8 cellular contexts compared by ENCODE assay signal in the genomic region with DNA sequence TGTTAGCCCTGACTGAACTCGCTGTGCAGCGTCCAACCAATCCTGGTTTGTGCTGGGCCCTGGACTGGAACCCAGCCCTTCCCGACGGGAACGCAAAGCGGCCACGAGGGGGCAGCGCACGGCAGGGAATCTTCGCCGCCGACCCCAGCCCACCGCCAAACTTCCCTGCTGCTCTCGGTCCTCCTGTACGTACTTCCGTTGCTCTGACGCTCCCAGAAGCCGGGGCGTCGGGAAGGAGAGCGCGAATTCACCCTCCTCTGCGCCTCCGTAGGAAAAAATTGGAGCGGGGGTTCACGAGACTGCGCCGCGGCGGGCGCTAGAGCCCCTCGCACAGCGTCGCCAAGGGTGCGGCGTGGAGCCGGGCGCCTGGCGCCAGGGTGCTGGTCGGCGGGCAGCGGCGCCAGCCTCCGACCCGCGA. TPM values are rescaled to one million over a fixed set of nuclear protein-coding genes. Genes with fewer than 3 reads are reported as not detected.
A peak's percentile ranks its signal among the peaks of the same experiment; 100 is the strongest.
DNase-seq lines count a peak whose midpoint lies in the region; ATAC-seq, FAIRE-seq and TF ChIP-seq lines count a peak whose summit lies in the region.

No MANE protein-coding gene starts in this region.

- H3K9me3 ChIP-seq in adrenal gland (replicated peaks in 1 of 3) (no peaks in the 10 kb centered on the region), heart left ventricle (no peaks in the 10 kb centered on the region), pancreas (no peaks in the 10 kb centered on the region), tibial artery (no peaks in the 10 kb centered on the region)

- TF ChIP-seq POLR2A in NB4 (IDR thresholded peaks at IDR 0.05; ENCODE audit: extremely low read depth, insufficient read length): no peak
- peak in 1 of 2 donors; percentile 44 for TF ChIP-seq POLR2A in adrenal gland (IDR thresholded peaks at IDR 0.05)
- no peak for TF ChIP-seq POLR2A in heart left ventricle (IDR thresholded peaks at IDR 0.05)

- no peak for FAIRE-seq in pancreas (lab: Jason Lieb, UNC)

- whole genome bisulfite sequencing in adrenal gland, 4 donors: 0 to 2% (median 1%) methylated on average over 14 to 46 of the region's 46 CpGs
- 0% methylated on average over 17 to 46 of the region's 46 CpGs for WGBS in heart left ventricle, 4 donors
- WGBS in pancreas, 2 donors: 0 to 1% methylated on average over 43 to 46 of the region's 46 CpGs

- intact Hi-C loops in adrenal gland (cut with DNase I): loop anchor here (5.0 to 10.0 kb wide), 4 partner anchors 203 to 384 kb away; no protein-coding TSS in a partner anchor
- intact Hi-C loops in heart left ventricle (cut with DNase I): loop anchor here in 9 of 10 donors (1.0 to 10.0 kb wide), 15 partner anchors 34 to 484 kb away; a partner anchor contains a TSS
- intact Hi-C loops in pancreas (cut with DNase I): loop anchor here in 2 of 3 donors (5.0 kb wide), 2 partner anchors 379 to 384 kb away; no protein-coding TSS in a partner anchor
- intact Hi-C loops in tibial artery (cut with DNase I; ENCODE audit: low total_unique reads): loop anchor here (2.0 kb wide), 2 partner anchors 45 to 383 kb away; no protein-coding TSS in a partner anchor

- H3K27ac ChIP-seq in adrenal gland (peak overlapping the region in 4 of 5 donors; percentile 64 to 96 (median 80)), heart left ventricle (peak overlapping the region; percentile 55 to 86 (median 78)), pancreas (peak overlapping the region in 2 of 4 donors; percentile 22 to 52), tibial artery (peak overlapping the region; percentile 86 to 93)

- TF ChIP-seq CTCF in NB4 (IDR thresholded peaks at IDR 0.05; ENCODE audit: low read depth, low read length) (peak; percentile 80), adrenal gland (IDR thresholded peaks at IDR 0.05) (peak; percentile 86 to 97 (median 94)), heart left ventricle (IDR thresholded peaks at IDR 0.05) (peak; percentile 82 to 97 (median 94)), pancreas (IDR thresholded peaks at IDR 0.05) (peak; percentile 64 to 75 (median 71)), tibial artery (IDR thresholded peaks at IDR 0.05) (peak; percentile 87 to 96)

- H3K4me1 ChIP-seq in adrenal gland (replicated peaks in 1 of 2) (peaks cover 8 to 35% of the 10 kb centered on the region in 2 donors), heart left ventricle (peaks cover 0 to 35% (median 18%) of the 10 kb centered on the region in 12 donors), pancreas (no peaks in the 10 kb centered on the region), tibial artery (peaks cover 0 to 48% (median 12%) of the 10 kb centered on the region in 4 donors)

- H3K4me3 ChIP-seq in NB4 (ENCODE audit: low read depth, low read length) (peak overlapping the region; percentile 74), adrenal gland (peak overlapping the region in 3 of 4 donors; percentile 21 to 99 (median 70)), heart left ventricle (peak overlapping the region; percentile 64 to 80 (median 73)), pancreas (peak overlapping the region; percentile 37 to 68 (median 48)), tibial artery (peak overlapping the region; percentile 62 to 85)

- H3K36me3 ChIP-seq in adrenal gland (replicated peaks in 1 of 2) (no peaks in the 10 kb centered on the region), heart left ventricle (no peaks in the 10 kb centered on the region), pancreas (no peaks in the 10 kb centered on the region), tibial artery (no peaks in the 10 kb centered on the region)

- ATAC-seq in heart left ventricle (peak; percentile 75 to 91 (median 89)), pancreas (peak; percentile 66 to 86 (median 84))

- in situ Hi-C loops in ACHN (cut with HindIII; ENCODE audit: low pct_ligation_motif_present, low pct_unique_long_range_greater_than_20kb, low sequenced_read_pairs): no loop called here

- DNase-seq in ACHN (peak; percentile 73), GM19240 (ENCODE audit: insufficient read length, low spot score) (peak; percentile 32), NB4 (ENCODE audit: low read depth) (peak; percentile 93), SW 1271 (lab: John Stamatoyannopoulos, UW) (peak; percentile 45 to 83), adrenal gland (peak; percentile 80 to 92 (median 86)), heart left ventricle (peak; percentile 80 to 90 (median 86)), pancreas (peak; percentile 46 to 82 (median 68)), tibial artery (peak; percentile 77 to 90)

- H3K27me3 ChIP-seq in adrenal gland: no peaks in the 10 kb centered on the region
- peaks cover 0 to 15% (median 0%) of the 10 kb centered on the region in 9 donors for H3K27me3 ChIP-seq in heart left ventricle
- no peaks in the 10 kb centered on the region for H3K27me3 ChIP-seq in pancreas
- H3K27me3 ChIP-seq in tibial artery: no peaks in the 10 kb centered on the region

RNA-seq across cellular contexts. Expression of a gene that starts 0.9 kb away (rescaled TPM):
- 10 to 100 TPM in 6 of 8 donors, 1 to 10 TPM in 2; 9.5 to 19.1 (median 15.8) TPM for total RNA-seq in adrenal gland
- 10 to 100 TPM in 2 of 3 donors, 1 to 10 TPM in 1; 4.2 to 14.2 (median 10.0) TPM for polyA plus RNA-seq in adrenal gland
- total RNA-seq in heart left ventricle: 10 to 100 TPM in 4 of 9 donors, 1 to 10 TPM in 5; 5.3 to 13.3 (median 7.9) TPM
- 10 to 100 TPM in 1 of 2 donors, 1 to 10 TPM in 1; 5.2 to 15.7 TPM for polyA plus RNA-seq in heart left ventricle
- total RNA-seq in pancreas: 1 to 10 TPM; 1.1 to 2.9 (median 1.6) TPM
- polyA plus RNA-seq in pancreas: 1 to 10 TPM; 2.5 to 3.5 TPM

Comparison
In these comparisons a context has a peak if more than half of its experiments do, and no peak if none do; other contexts are left out.
1. DNase-seq: peak in every context shown above with its lines; median percentile 93 in NB4; 86 in adrenal gland; 86 in heart left ventricle; 84 in tibial artery; 73 in ACHN; 68 in pancreas; 64 in SW 1271; 32 in GM19240.